14 cellular contexts compared by ENCODE assay signal in the genomic region with DNA sequence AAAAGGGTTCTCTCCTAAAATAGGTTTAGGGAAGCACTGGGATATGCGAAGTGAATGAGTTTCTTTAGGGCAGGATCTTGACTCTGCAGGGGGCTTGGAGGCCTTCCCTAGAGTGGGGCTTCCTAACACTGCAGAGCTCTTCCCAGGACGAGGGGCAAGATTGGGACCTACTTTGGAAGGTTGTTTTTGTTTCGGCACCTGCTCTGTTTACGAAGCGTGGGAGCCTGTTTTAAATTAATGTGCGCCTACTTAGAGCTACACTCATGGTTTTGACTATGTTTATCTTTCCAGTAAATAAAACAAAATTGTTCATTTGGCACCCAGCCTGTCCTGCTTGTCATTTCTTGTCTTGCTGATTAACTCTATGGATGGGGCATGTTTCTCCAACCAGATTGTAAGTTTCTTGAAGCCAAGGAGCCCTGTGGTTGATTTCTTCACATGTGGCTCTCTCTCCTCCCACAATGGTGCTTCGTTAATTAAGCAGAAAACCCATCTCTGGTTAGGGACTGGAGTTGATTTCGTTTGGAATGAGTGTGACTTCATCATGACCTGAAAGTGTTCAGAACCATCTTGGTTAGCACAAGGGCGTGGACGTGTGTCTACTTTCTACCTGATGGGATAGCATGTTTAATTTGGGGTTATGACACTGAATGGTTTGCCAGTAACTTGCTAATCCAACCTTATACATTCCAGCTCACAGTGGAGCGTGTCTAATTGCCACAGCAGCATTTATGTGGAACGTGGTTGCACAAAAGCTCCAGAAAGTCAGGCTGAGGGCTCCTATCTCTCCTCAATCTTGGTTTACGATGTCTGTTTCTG.
DNase-seq lines count a peak whose midpoint lies in the region; ATAC-seq and TF ChIP-seq lines count a peak whose summit lies in the region.
"Had no signal": no experiment of that assay in that cellular context is flagged by ENCODE, and none has a peak within 500 bp of the region (broad histone marks: within the 10 kb centered on the region; RNA-seq: fewer than 3 reads in every experiment).

No MANE protein-coding gene starts in this region.

- H3K79me1 ChIP-seq in neuronal stem cell (ENCODE audit: low read depth, low read length): peaks cover 9% of the 10 kb centered on the region

- peaks cover 9 to 29% of the 10 kb centered on the region in 2 donors for H3K4me1 ChIP-seq in neuronal stem cell (ENCODE audit: control insufficient read depth in 2 of 2, insufficient read depth in 1 of 2, low read depth in 1 of 2, low read length in 2 of 2)

- H3K9me3 Mint-ChIP-seq in type B pancreatic cell: peaks cover 10% of the 10 kb centered on the region
- H3K9me3 Mint-ChIP-seq: stimulated activated naive CD8-positive, alpha-beta T cell treated with anti-CD3 and anti-CD28 coated beads, Interleukin-15, Interleukin-2, amounts not matched to agents 100 ng/mL and 50 ng/mL, for 24 hours had no signal

- ATAC-seq in HG03520 (IDR thresholded peaks at IDR 0.05; ENCODE audit: unreplicated experiment) (no peak), GM21528 (IDR thresholded peaks at IDR 0.05; ENCODE audit: low FRiP score, unreplicated experiment) (no peak)

- TF ChIP-seq CTCF in AG09319 (IDR thresholded peaks at IDR 0.05; ENCODE audit: low read depth, low read length) (no peak), epithelial cell of esophagus (IDR thresholded peaks at IDR 0.05; ENCODE audit: insufficient read depth, low read depth, low read length, missing control alignments) (no peak), type B pancreatic cell (conservative IDR thresholded peaks at IDR 0.05) (no peak)

- H2BK12ac ChIP-seq in neuronal stem cell (ENCODE audit: low read length): no peak overlapping the region

- H3K9me3 ChIP-seq in neuronal stem cell (replicated peaks in 1 of 2; ENCODE audit: control insufficient read depth in 2 of 2, insufficient read depth in 1 of 2, low read depth in 1 of 2, low read length in 2 of 2): no peaks in the 10 kb centered on the region
- H3K9me3 ChIP-seq: neutrophil had no signal

- H4K8ac ChIP-seq in neuronal stem cell (ENCODE audit: low read depth, low read length): no peak overlapping the region

- no peak overlapping the region for H3K4me2 ChIP-seq in neuronal stem cell (ENCODE audit: insufficient read depth, low read length, poor library complexity, severe bottlenecking)

- H2BK15ac ChIP-seq in neuronal stem cell (ENCODE audit: low read length): no peak overlapping the region

- H3K27ac Mint-ChIP-seq in type B pancreatic cell: no peak overlapping the region
- H3K27ac Mint-ChIP-seq: stimulated activated naive CD8-positive, alpha-beta T cell treated with anti-CD3 and anti-CD28 coated beads, Interleukin-15, Interleukin-2, amounts not matched to agents 100 ng/mL and 50 ng/mL, for 24 hours had no signal

- H4K91ac ChIP-seq in neuronal stem cell (ENCODE audit: low read depth, low read length, poor library complexity): no peak overlapping the region

- DNase-seq in AG09319 (ENCODE audit: extremely low read depth, low read depth): peak; percentile 84
- peak; percentile 22 for DNase-seq in NCI-H1436 treated with DMSO at 0.1 percent for 48 hours (lab: John Stamatoyannopoulos, UW)
- peak; percentile 79 for DNase-seq in epithelial cell of esophagus (ENCODE audit: low read depth)
- DNase-seq in neuronal stem cell (ENCODE audit: low spot score): no peak
- DNase-seq in type B pancreatic cell (ENCODE audit: extremely low spot score, unreplicated experiment): no peak
- DNase-seq in Ammon's horn (ENCODE audit: low spot score): no peak
- DNase-seq: AML-193; stimulated activated CD4-positive, alpha-beta T cell treated with anti-CD3 and anti-CD28 coated beads, Interleukin-2, amount 100 ng/mL, for 24 hours had no signal

- H3K14ac ChIP-seq in neuronal stem cell (ENCODE audit: low read length): no peak overlapping the region

- H2AFZ ChIP-seq in neuronal stem cell (ENCODE audit: low read length): no peak overlapping the region

- peaks cover 48% of the 10 kb centered on the region for H3K36me3 Mint-ChIP-seq in type B pancreatic cell

- no peak overlapping the region for H3K18ac ChIP-seq in neuronal stem cell (ENCODE audit: low read length)

- H3K27ac ChIP-seq in neuronal stem cell (replicated peaks; ENCODE audit: low read length): peak overlapping the region; percentile 41
- H3K27ac ChIP-seq: epithelial cell of prostate, HL-60, neutrophil had no signal

- H3K27me3 Mint-ChIP-seq in type B pancreatic cell: no peaks in the 10 kb centered on the region

- H3K36me3 ChIP-seq in neuronal stem cell (replicated peaks in 1 of 2; ENCODE audit: control insufficient read depth in 2 of 2, insufficient read depth in 2 of 2, low read length in 2 of 2): peaks cover 2 to 27% of the 10 kb centered on the region in 2 donors
- H3K36me3 ChIP-seq: neutrophil had no signal

- H3K4me3 Mint-ChIP-seq in type B pancreatic cell: no peak overlapping the region
- H3K4me3 Mint-ChIP-seq: stimulated activated naive CD8-positive, alpha-beta T cell treated with anti-CD3 and anti-CD28 coated beads, Interleukin-15, Interleukin-2, amounts not matched to agents 100 ng/mL and 50 ng/mL, for 24 hours had no signal

- no peak overlapping the region for H3K4me3 ChIP-seq in epithelial cell of esophagus (ENCODE audit: low read length)
- H3K4me3 ChIP-seq in neuronal stem cell (ENCODE audit: low read length in 2 of 2): no peak overlapping the region

- no peak overlapping the region for H2AK5ac ChIP-seq in neuronal stem cell (ENCODE audit: low read depth, low read length)

- H2BK5ac ChIP-seq in neuronal stem cell (ENCODE audit: low read length): no peak overlapping the region

- WGBS in neuronal stem cell (ENCODE audit: extremely low coverage in 2 of 2, insufficient read length in 2 of 2, insufficient replicate concordance in 1 of 2), 2 donors: no CpG with 5 or more reads among the region's 13 CpGs

- H3K4me1 Mint-ChIP-seq in type B pancreatic cell (ENCODE audit: unreplicated experiment): peaks cover 48% of the 10 kb centered on the region

- H3K27me3 ChIP-seq in neuronal stem cell (ENCODE audit: control insufficient read depth in 3 of 3, insufficient read depth in 3 of 3, low read depth in 1 of 3, low read length in 3 of 3): no peaks in the 10 kb centered on the region
- H3K27me3 ChIP-seq: neutrophil had no signal

- no peak overlapping the region for H3K23ac ChIP-seq in neuronal stem cell (ENCODE audit: low read depth, low read length, poor library complexity)

- no peak overlapping the region for H3K9ac ChIP-seq in neuronal stem cell (ENCODE audit: low read depth, low read length, poor library complexity)

- no peak overlapping the region for H3K4ac ChIP-seq in neuronal stem cell (ENCODE audit: low read length)

- no peak overlapping the region for H2BK120ac ChIP-seq in neuronal stem cell (ENCODE audit: low read depth, low read length)

Comparison
In these comparisons a context has a peak if more than half of its experiments do, and no peak if none do; other contexts are left out.
1. DNase-seq: peak in AG09319 (single experiment), NCI-H1436 treated with DMSO at 0.1 percent for 48 hours (single experiment) and epithelial cell of esophagus (single experiment); none in neuronal stem cell (single experiment), type B pancreatic cell (single experiment) and Ammon's horn (single experiment).